Comparison of ENCODE assay signal across 12 cellular contexts in genomic region chr5:17069995-17070405, GRCh38.
DNase-seq lines count a peak whose midpoint lies in the region; TF ChIP-seq lines count a peak whose summit lies in the region.
"Had no signal": no experiment of that assay in that cellular context is flagged by ENCODE, and none has a peak within 500 bp of the region (broad histone marks: within the 10 kb centered on the region; RNA-seq: fewer than 3 reads in every experiment).

No MANE protein-coding gene starts in this region.

- peaks cover 4% of the 10 kb centered on the region for H3K27me3 Mint-ChIP-seq in glutamatergic neuron (ENCODE audit: unreplicated experiment)
- H3K27me3 Mint-ChIP-seq: activated naive CD8-positive, alpha-beta T cell had no signal

- DNase-seq in DMS 273 (lab: John Stamatoyannopoulos, UW; ENCODE audit: unreplicated experiment) (peak; percentile 38), DMS 273 treated with DMSO at 0.1 percent for 48 hours (lab: John Stamatoyannopoulos, UW) (no peak), NCI-H748 treated with DMSO at 0.1 percent for 48 hours (lab: John Stamatoyannopoulos, UW) (peak; percentile 22), epithelial cell of esophagus (ENCODE audit: low read depth) (peak; percentile 35), renal cortical epithelial cell (ENCODE audit: low read depth) (peak; percentile 61), NCI-H2196 treated with DMSO at 0.1 percent for 48 hours (lab: John Stamatoyannopoulos, UW; ENCODE audit: unreplicated experiment) (no peak), NCI-H2029 treated with DMSO at 0.1 percent for 48 hours (lab: John Stamatoyannopoulos, UW) (no peak), glutamatergic neuron (no peak)
- DNase-seq: naive thymus-derived CD4-positive, alpha-beta T cell; T-helper 17 cell had no signal

- H3K9me3 Mint-ChIP-seq in glutamatergic neuron (ENCODE audit: unreplicated experiment): no peaks in the 10 kb centered on the region

- no peak overlapping the region for H3K4me3 ChIP-seq in epithelial cell of esophagus (ENCODE audit: low read length)
- H3K4me3 ChIP-seq: thoracic aorta had no signal

- H3K27ac Mint-ChIP-seq in glutamatergic neuron (ENCODE audit: unreplicated experiment): no peak overlapping the region
- H3K27ac Mint-ChIP-seq: activated naive CD8-positive, alpha-beta T cell; naive thymus-derived CD4-positive, alpha-beta T cell; T-helper 17 cell had no signal

- no peaks in the 10 kb centered on the region for H3K4me1 Mint-ChIP-seq in glutamatergic neuron (ENCODE audit: low read depth, unreplicated experiment)
- H3K4me1 Mint-ChIP-seq: naive thymus-derived CD4-positive, alpha-beta T cell; T-helper 17 cell had no signal

- no peak for TF ChIP-seq CTCF in epithelial cell of esophagus (IDR thresholded peaks at IDR 0.05; ENCODE audit: insufficient read depth, low read depth, low read length, missing control alignments)
- TF ChIP-seq CTCF in glutamatergic neuron (IDR thresholded peaks at IDR 0.05; ENCODE audit: partially characterized antibody, unreplicated experiment): no peak

- H3K36me3 Mint-ChIP-seq in glutamatergic neuron (ENCODE audit: unreplicated experiment): no peaks in the 10 kb centered on the region
- H3K36me3 Mint-ChIP-seq: activated naive CD8-positive, alpha-beta T cell; naive thymus-derived CD4-positive, alpha-beta T cell had no signal

- H3K4me3 Mint-ChIP-seq in glutamatergic neuron (ENCODE audit: unreplicated experiment): no peak overlapping the region
- H3K4me3 Mint-ChIP-seq: activated naive CD8-positive, alpha-beta T cell; naive thymus-derived CD4-positive, alpha-beta T cell; T-helper 17 cell had no signal

Comparison
In these comparisons a context has a peak if more than half of its experiments do, and no peak if none do; other contexts are left out.
1. DNase-seq: peak in DMS 273 (single experiment), NCI-H748 treated with DMSO at 0.1 percent for 48 hours (single experiment), epithelial cell of esophagus (single experiment) and renal cortical epithelial cell (single experiment); none in DMS 273 treated with DMSO at 0.1 percent for 48 hours (single experiment), NCI-H2196 treated with DMSO at 0.1 percent for 48 hours (single experiment), NCI-H2029 treated with DMSO at 0.1 percent for 48 hours (single experiment) and glutamatergic neuron (single experiment).